In genomic region chr5:67301285-67301904, GRCh38 we compare ENCODE assay signal across 8 cellular contexts.
A peak's percentile ranks its signal among the peaks of the same experiment; 100 is the strongest.
DNase-seq lines count a peak whose midpoint lies in the region; ATAC-seq and TF ChIP-seq lines count a peak whose summit lies in the region.

No MANE protein-coding gene starts in this region.

- peaks cover 2% of the 10 kb centered on the region for H3K4me1 Mint-ChIP-seq in progenitor cell of endocrine pancreas (ENCODE audit: low read depth)

- no peaks in the 10 kb centered on the region for H3K36me3 ChIP-seq in Panc1 (ENCODE audit: control insufficient read depth, insufficient read depth, low read length)

- no peaks in the 10 kb centered on the region for H3K9me3 ChIP-seq in Panc1 (ENCODE audit: control insufficient read depth, insufficient read depth, low read depth, low read length)

- peaks cover 3% of the 10 kb centered on the region for H3K4me1 ChIP-seq in Panc1 (ENCODE audit: control insufficient read depth, insufficient read depth, low read length)

- no peak overlapping the region for H3K4me3 Mint-ChIP-seq in progenitor cell of endocrine pancreas (ENCODE audit: low read depth)

- no peaks in the 10 kb centered on the region for H3K36me3 Mint-ChIP-seq in progenitor cell of endocrine pancreas (ENCODE audit: insufficient read depth)

- POLR2A ChIA-PET in Panc1 (lab: Charles Lee) = no interaction called here
- POLR2A ChIA-PET in GM10248 (lab: Yijun Ruan, JAX) = no interaction called here

- H3K27me3 Mint-ChIP-seq in progenitor cell of endocrine pancreas = no peaks in the 10 kb centered on the region

- no peak overlapping the region for H3K27ac ChIP-seq in Panc1 (ENCODE audit: low read length)

- H3K4me3 ChIP-seq in Panc1 (ENCODE audit: low read depth in 2 of 2, low read length in 2 of 2) (no peak overlapping the region), fibroblast of pulmonary artery (replicated peaks; ENCODE audit: low read depth, low read length) (no peak overlapping the region)

- DNase-seq in CD1c-positive myeloid dendritic cell (ENCODE audit: extremely low spot score) = peak; percentile 56
- DNase-seq in Panc1 (ENCODE audit: low read depth, low spot score) = peak; percentile 5
- peak; percentile 98 for DNase-seq in fibroblast of pulmonary artery (ENCODE audit: low read depth)
- DNase-seq in posterior vena cava (ENCODE audit: low spot score) = peak; percentile 93
- no peak for DNase-seq in activated CD8-positive, alpha-beta memory T cell treated with anti-CD3 and anti-CD28 coated beads for 24 hours
- DNase-seq in GM10248 (ENCODE audit: extremely low spot score) = no peak
- no peak for DNase-seq in progenitor cell of endocrine pancreas (ENCODE audit: low spot score, unreplicated experiment)

- BruUV-seq in Panc1 (replicated peaks; lab: Mats Ljungman, UMichigan) = no TSS peak

- H3K27ac Mint-ChIP-seq in progenitor cell of endocrine pancreas = no peak overlapping the region

- CTCF ChIA-PET in Panc1 (lab: Charles Lee) (no interaction called here), GM10248 (lab: Yijun Ruan, JAX) (interaction anchor here (1.2 kb wide), 1 partner anchor 12 kb away, joined by 4 read pairs; no protein-coding TSS in a partner anchor)

- H3K9me3 Mint-ChIP-seq in progenitor cell of endocrine pancreas (ENCODE audit: low read depth) = no peaks in the 10 kb centered on the region

- intact Hi-C loops in Panc1 (cut with micrococcal nuclease; ENCODE audit: unreplicated experiment) = no loop called here
- intact Hi-C loops in posterior vena cava (cut with DNase I) = no loop called here

- H3K27me3 ChIP-seq in Panc1 (ENCODE audit: control insufficient read depth, insufficient read depth, low read length) = no peaks in the 10 kb centered on the region

- ATAC-seq in Panc1 (peak; percentile 60; the same call in 1 of the 2 replicates), GM21515 (IDR thresholded peaks at IDR 0.05; ENCODE audit: unreplicated experiment) (no peak)

- TF ChIP-seq CTCF in Panc1 (IDR thresholded peaks at IDR 0.05) (no peak), fibroblast of pulmonary artery (IDR thresholded peaks at IDR 0.05; ENCODE audit: low read length, missing control alignments) (no peak), GM10248 (IDR thresholded peaks at IDR 0.05; ENCODE audit: control extremely low read depth, extremely low read depth, low read depth, missing control alignments) (no peak), progenitor cell of endocrine pancreas (IDR thresholded peaks at IDR 0.05; ENCODE audit: unreplicated experiment) (no peak)

- in situ Hi-C loops in Panc1 (cut with HindIII; ENCODE audit: low pct_unique_long_range_greater_than_20kb, low sequenced_read_pairs) = no loop called here

Comparison
In these comparisons a context has a peak if more than half of its experiments do, and no peak if none do; other contexts are left out.
1. DNase-seq: peak in CD1c-positive myeloid dendritic cell (single experiment), Panc1 (single experiment), fibroblast of pulmonary artery (single experiment) and posterior vena cava (single experiment); none in activated CD8-positive, alpha-beta memory T cell treated with anti-CD3 and anti-CD28 coated beads for 24 hours (single experiment), GM10248 (single experiment) and progenitor cell of endocrine pancreas (single experiment).